Comparison of ENCODE assay signal across 19 cellular contexts in genomic region chr1:201184307-201184706, GRCh38. TPM values are rescaled to one million over a fixed set of nuclear protein-coding genes. Genes with fewer than 3 reads are reported as not detected.
DNase-seq lines count a peak whose midpoint lies in the region; ATAC-seq, FAIRE-seq and TF ChIP-seq lines count a peak whose summit lies in the region.
"Had no signal": no experiment of that assay in that cellular context is flagged by ENCODE, and none has a peak within 500 bp of the region (broad histone marks: within the 10 kb centered on the region; RNA-seq: fewer than 3 reads in every experiment).

No MANE protein-coding gene starts in this region.

- FAIRE-seq in A549 (lab: Jason Lieb, UNC), result no peak
- FAIRE-seq: bronchial epithelial cell had no signal

- peak overlapping the region in 1 of 2 experiments; percentile 33; a peak in 1 of 6 replicates for H3K27ac ChIP-seq in A549
- H3K27ac ChIP-seq: BLaER1 treated with 17β-estradiol and CSF1 and Interleukin-3, amounts not matched to agents 10 nM and 100 nM; epithelial cell of prostate; SK-N-MC had no signal

- ATAC-seq in A549, result peak in 1 of 2 experiments; percentile 20; a peak in 1 of 6 replicates
- ATAC-seq in HG03108 (IDR thresholded peaks at IDR 0.05; ENCODE audit: unreplicated experiment), result no peak
- ATAC-seq in GM21515 (IDR thresholded peaks at IDR 0.05; ENCODE audit: unreplicated experiment), result no peak

- TF ChIP-seq CTCF in A549 (IDR thresholded peaks at IDR 0.05) (no peak), fibroblast of the aortic adventitia (IDR thresholded peaks at IDR 0.05; ENCODE audit: insufficient read depth, low read length) (no peak), osteocyte (IDR thresholded peaks at IDR 0.05) (no peak)

- H3K36me3 Mint-ChIP-seq in osteocyte (ENCODE audit: unreplicated experiment), result no peaks in the 10 kb centered on the region
- H3K36me3 Mint-ChIP-seq: activated CD4-positive, alpha-beta memory T cell treated with anti-CD3 and anti-CD28 coated beads for 36 hours had no signal

- no peak overlapping the region for H3K4me3 Mint-ChIP-seq in osteocyte (ENCODE audit: unreplicated experiment)
- H3K4me3 Mint-ChIP-seq: activated CD4-positive, alpha-beta memory T cell treated with anti-CD3 and anti-CD28 coated beads for 36 hours had no signal

- DNase-seq in A549 (ENCODE audit: low read depth in 1 of 2, low spot score in 1 of 2) (no peak), NCI-H226 (peak; percentile 24), fibroblast of the aortic adventitia (ENCODE audit: low read depth) (peak; percentile 8), osteocyte (ENCODE audit: extremely low spot score, unreplicated experiment) (no peak), medulla oblongata (ENCODE audit: extremely low spot score) (no peak), NCI-H1105 treated with DMSO at 0.1 percent for 48 hours (lab: John Stamatoyannopoulos, UW) (no peak)
- DNase-seq: activated CD4-positive, alpha-beta memory T cell treated with anti-CD3 and anti-CD28 coated beads for 36 hours; activated gamma-delta T cell; stimulated activated CD4-positive, alpha-beta T cell treated with anti-CD3 and anti-CD28 coated beads, Interleukin-15, amount 100 ng/mL, for 24 hours had no signal

- TF ChIP-seq RAD21 in A549 (conservative IDR thresholded peaks at IDR 0.05 in 1 of 2, IDR thresholded peaks at IDR 0.05 in 1 of 2), result no peak

- H3K27me3 Mint-ChIP-seq in osteocyte (ENCODE audit: unreplicated experiment), result peaks cover 43% of the 10 kb centered on the region

- POLR2A ChIA-PET in A549 (lab: Yijun Ruan, JAX), result no interaction called here

- 61% methylated on average over 3 of the region's 3 CpGs for WGBS in A549 (ENCODE audit: missing lambda C conversion rate)

- no peaks in the 10 kb centered on the region for H3K9me3 Mint-ChIP-seq in osteocyte (ENCODE audit: unreplicated experiment)
- H3K9me3 Mint-ChIP-seq: activated CD4-positive, alpha-beta memory T cell treated with anti-CD3 and anti-CD28 coated beads for 36 hours had no signal

- H3K4me1 ChIP-seq in A549, result 0 out of 3 replicates have a peak, but pooled peaks cover 5% of the 10 kb centered on the region

- peak overlapping the region; percentile 1 for H3K27ac Mint-ChIP-seq in osteocyte (ENCODE audit: unreplicated experiment)
- H3K27ac Mint-ChIP-seq: activated CD4-positive, alpha-beta memory T cell treated with anti-CD3 and anti-CD28 coated beads for 36 hours had no signal

- CTCF ChIA-PET in A549 (lab: Yijun Ruan, JAX), result interaction anchor here (0.6 to 3.1 kb wide), 10 partner anchors 9 to 65 kb away, joined by 3 to 16 read pairs (median 4); no protein-coding TSS in a partner anchor

- H3K4me2 ChIP-seq in A549, result peak overlapping the region; percentile 7; the same call in 1 of the 3 replicates
- H3K4me2 ChIP-seq: BLaER1 treated with 17β-estradiol and CSF1 and Interleukin-3, amounts not matched to agents 10 nM and 100 nM had no signal

- TF ChIP-seq EP300 in A549 (IDR thresholded peaks at IDR 0.05), result no peak

- no peaks in the 10 kb centered on the region for H3K9me3 ChIP-seq in A549

- TF ChIP-seq POLR2A in A549 (IDR thresholded peaks at IDR 0.05; ENCODE audit: low read length), result no peak

- H3K4me3 ChIP-seq in A549 (no peak overlapping the region), fibroblast of the aortic adventitia (ENCODE audit: low read depth, low read length) (no peak overlapping the region)
- H3K4me3 ChIP-seq: BLaER1 treated with 17β-estradiol and CSF1 and Interleukin-3, amounts not matched to agents 10 nM and 100 nM; SK-N-MC had no signal

- H3K4me1 Mint-ChIP-seq in osteocyte (ENCODE audit: unreplicated experiment), result peaks cover 7% of the 10 kb centered on the region

TF ChIP-seq in A549, 52 proteins besides CTCF, POLR2A, EP300 and RAD21:
- TF ChIP-seq BHLHE40 (IDR thresholded peaks at IDR 0.05; ENCODE audit: low read depth, low read length), result no peak
- no peak for TF ChIP-seq ZFP36 (IDR thresholded peaks at IDR 0.05; ENCODE audit: borderline replicate concordance, partially characterized antibody)
- no peak for TF ChIP-seq HOXA7 (CRISPR knock-in tag; IDR thresholded peaks at IDR 0.05)

RNA-seq across cellular contexts. Expression of gene IGFN1, which starts 6.3 kb away (rescaled TPM):
- polyA plus RNA-seq in A549 (2011; rRNA removed) (0.03 TPM in 2 replicates), A549 (2017; fragmentation: RNase III; extraction: RNeasy Plus Mini Kit Qiagen cat#74134 plus additional on column Dnase treatment) (2.7 to 4.7 TPM (median 4.6 TPM) in 3 replicates)
- polyA plus RNA-seq in A549 (2012; cell fraction: cytosol; rRNA removed), result 0.13 and 0.23 TPM in 2 replicates
- polyA plus RNA-seq in A549 (2012; cell fraction: nucleus; rRNA removed), result 1.8 and 1.9 TPM in 2 replicates
- polyA minus RNA-seq in A549 (2011; rRNA and poly(A)+ RNA removed), result not detected in 2 replicates
- total RNA-seq in fibroblast of the aortic adventitia (ENCODE audit: low replicate concordance) (under 0.01 and 0.74 TPM in 2 replicates), osteocyte (3.2 and 3.8 TPM in 2 replicates)
- total RNA-seq: activated CD4-positive, alpha-beta memory T cell treated with anti-CD3 and anti-CD28 coated beads for 36 hours; dermis microvascular lymphatic vessel endothelial cell; M059J had no signal

RNA-seq across cellular contexts. Expression of gene TMEM9, which starts 30.0 kb away (rescaled TPM):
- polyA plus RNA-seq in A549 (2011; rRNA removed) (97.0 and 119 TPM in 2 replicates), A549 (2017; fragmentation: RNase III; extraction: RNeasy Plus Mini Kit Qiagen cat#74134 plus additional on column Dnase treatment) (75.7 to 86.8 TPM (median 83.3 TPM) in 3 replicates)
- polyA plus RNA-seq in A549 (2012; cell fraction: cytosol; rRNA removed), result 110 and 139 TPM in 2 replicates
- polyA plus RNA-seq in A549 (2012; cell fraction: nucleus; rRNA removed), result 114 and 137 TPM in 2 replicates
- 68.8 and 75.9 TPM in 2 replicates for polyA minus RNA-seq in A549 (2011; rRNA and poly(A)+ RNA removed)
- total RNA-seq in fibroblast of the aortic adventitia (ENCODE audit: low replicate concordance) (24.0 and 35.1 TPM in 2 replicates), osteocyte (63.9 and 64.2 TPM in 2 replicates)

RNA-seq across cellular contexts. Expression of gene ASCL5, which starts 57.3 kb away (rescaled TPM):
- polyA plus RNA-seq in A549 (2011; rRNA removed), result 0.07 TPM in 1 of 2 replicates, not detected in the other
- polyA plus RNA-seq in A549 (2012; cell fraction: cytosol; rRNA removed), result 0.05 and 0.13 TPM in 2 replicates
- polyA plus RNA-seq in A549 (2012; cell fraction: nucleus; rRNA removed), result 0.15 and 0.20 TPM in 2 replicates
- polyA plus RNA-seq in A549 (2017; fragmentation: RNase III; extraction: RNeasy Plus Mini Kit Qiagen cat#74134 plus additional on column Dnase treatment), result 0.07 to 0.17 TPM (median 0.09 TPM) in 3 replicates
- not detected in 2 replicates for polyA minus RNA-seq in A549 (2011; rRNA and poly(A)+ RNA removed)
- total RNA-seq in fibroblast of the aortic adventitia (ENCODE audit: low replicate concordance), result not detected in 2 replicates
- not detected in 2 replicates for total RNA-seq in osteocyte
- total RNA-seq: activated CD4-positive, alpha-beta memory T cell treated with anti-CD3 and anti-CD28 coated beads for 36 hours; dermis microvascular lymphatic vessel endothelial cell; H7; M059J; mononuclear cell had no signal

Comparison
In these comparisons a context has a peak if more than half of its experiments do, and no peak if none do; other contexts are left out.
1. DNase-seq: peak in NCI-H226 (single experiment) and fibroblast of the aortic adventitia (single experiment); none in A549 (0 of 2), osteocyte (single experiment), medulla oblongata (single experiment) and NCI-H1105 treated with DMSO at 0.1 percent for 48 hours (single experiment).